Comparison of ENCODE assay signal across 12 cellular contexts in the genomic region with DNA sequence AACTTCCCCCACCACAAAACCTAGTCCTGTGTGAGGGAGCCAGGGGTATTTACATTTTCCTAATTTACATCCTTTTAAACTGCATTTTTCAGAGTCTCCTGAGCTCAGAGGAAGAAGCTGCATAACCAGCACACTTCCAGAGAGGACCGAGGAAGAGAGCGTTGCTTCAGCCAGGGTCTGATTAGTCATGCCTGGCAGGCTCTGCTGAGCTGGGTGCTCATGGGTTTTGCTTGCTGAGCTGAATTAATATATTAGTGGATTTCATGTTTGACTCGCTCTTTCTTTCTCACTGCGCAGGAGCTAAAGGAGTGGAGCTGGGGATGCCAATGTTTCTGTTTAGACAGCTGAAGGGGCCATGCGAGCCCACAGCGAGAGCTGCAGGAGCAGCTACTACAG.
DNase-seq lines count a peak whose midpoint lies in the region; ATAC-seq and TF ChIP-seq lines count a peak whose summit lies in the region.
"Had no signal": no experiment of that assay in that cellular context is flagged by ENCODE, and none has a peak within 500 bp of the region (broad histone marks: within the 10 kb centered on the region; RNA-seq: fewer than 3 reads in every experiment).

No MANE protein-coding gene starts in this region.

- H2BK5ac ChIP-seq in mesendoderm (ENCODE audit: low read length), result no peak overlapping the region

- no peak overlapping the region for H4K8ac ChIP-seq in mesendoderm (ENCODE audit: low read depth, low read length)

- H3K9me3 ChIP-seq in left ventricle myocardium inferior (replicated peaks), result no peaks in the 10 kb centered on the region

- H3K9ac ChIP-seq in mesendoderm (ENCODE audit: low read length), result no peak overlapping the region
- H3K9ac ChIP-seq: parathyroid adenoma had no signal

- H3K27ac ChIP-seq in left ventricle myocardium inferior (replicated peaks) (no peak overlapping the region), dorsolateral prefrontal cortex (peak overlapping the region in 44 of 59 donors; percentile 0 to 76 (median 52)), mesendoderm (ENCODE audit: low read depth, low read length) (no peak overlapping the region)
- H3K27ac ChIP-seq: parathyroid adenoma had no signal

- intact Hi-C loops in Right ventricle myocardium inferior (cut with DNase I), result no loop called here
- intact Hi-C loops in left ventricle myocardium inferior (cut with micrococcal nuclease), result no loop called here
- intact Hi-C loops in dorsolateral prefrontal cortex (cut with DNase I), result no loop called here

- no peak for DNase-seq in Right ventricle myocardium inferior (ENCODE audit: missing footprints)
- DNase-seq in left ventricle myocardium inferior, result no peak
- DNase-seq in dorsolateral prefrontal cortex, result peak in 4 of 10 donors; percentile 44 to 73 (median 60)
- DNase-seq in mesendoderm, result peak; percentile 65
- DNase-seq in stimulated activated CD4-positive, alpha-beta T cell treated with anti-CD3 and anti-CD28 coated beads, Interleukin-15, amount 100 ng/mL, for 24 hours, result no peak
- DNase-seq in LoVo (ENCODE audit: low spot score), result no peak
- DNase-seq in Kasumi-1 (lab: John Stamatoyannopoulos, UW), result no peak
- DNase-seq: activated CD4-positive, alpha-beta T cell treated with anti-CD3 and anti-CD28 coated beads for 36 hours; RPMI8226; stimulated activated CD8-positive, alpha-beta memory T cell treated with anti-CD3 and anti-CD28 coated beads, Interleukin-4, amount 100 ng/mL, for 48 hours had no signal

- H3K4me3 ChIP-seq in left ventricle myocardium inferior, result no peak overlapping the region
- peak overlapping the region in 30 of 59 donors; percentile 5 to 51 (median 28) for H3K4me3 ChIP-seq in dorsolateral prefrontal cortex
- H3K4me3 ChIP-seq in mesendoderm (ENCODE audit: low read length), result no peak overlapping the region

- H3K36me3 ChIP-seq in left ventricle myocardium inferior (no peaks in the 10 kb centered on the region), mesendoderm (ENCODE audit: control insufficient read depth, insufficient read depth, low read length) (no peaks in the 10 kb centered on the region)

- peak; percentile 37 for ATAC-seq in Right ventricle myocardium inferior
- ATAC-seq in HG02678 (IDR thresholded peaks at IDR 0.05; ENCODE audit: unreplicated experiment), result no peak
- ATAC-seq: activated CD4-positive, alpha-beta T cell treated with anti-CD3 and anti-CD28 coated beads for 36 hours had no signal

- H3K4me1 ChIP-seq in left ventricle myocardium inferior, result peaks cover 17% of the 10 kb centered on the region
- H3K4me1 ChIP-seq in mesendoderm (ENCODE audit: control insufficient read depth, low read depth, low read length), result peaks cover 2% of the 10 kb centered on the region
- H3K4me1 ChIP-seq: parathyroid adenoma had no signal

- H3K23ac ChIP-seq in mesendoderm (ENCODE audit: low read length), result no peak overlapping the region

- TF ChIP-seq CTCF in left ventricle myocardium inferior (IDR thresholded peaks at IDR 0.05; ENCODE audit: borderline replicate concordance) (no peak), dorsolateral prefrontal cortex (IDR thresholded peaks at IDR 0.05 in 54 of 56, conservative IDR thresholded peaks at IDR 0.05 in 2 of 56; ENCODE audit: low read depth in 1 of 56, partially characterized antibody in 56 of 56) (no peak)

- no peak overlapping the region for H3K4ac ChIP-seq in mesendoderm (ENCODE audit: low read depth, low read length)

- H3K79me1 ChIP-seq in mesendoderm (ENCODE audit: low read length), result no peaks in the 10 kb centered on the region

- WGBS in mesendoderm (ENCODE audit: extremely low coverage, insufficient coverage, low lambda C conversion rate), result no CpG with 5 or more reads among the region's 6 CpGs

- no peaks in the 10 kb centered on the region for H3K79me2 ChIP-seq in mesendoderm (ENCODE audit: control insufficient read depth, insufficient read depth, low read length)
- H3K79me2 ChIP-seq: parathyroid adenoma had no signal

- no peak overlapping the region for H2BK120ac ChIP-seq in mesendoderm (ENCODE audit: low read depth, low read length)

- H3K27me3 ChIP-seq in left ventricle myocardium inferior (ENCODE audit: low read depth) (peaks cover 44% of the 10 kb centered on the region), dorsolateral prefrontal cortex (no peaks in the 10 kb centered on the region), mesendoderm (ENCODE audit: insufficient read depth, low read length, poor library complexity) (no peaks in the 10 kb centered on the region)

- no peak overlapping the region for H4K5ac ChIP-seq in mesendoderm (ENCODE audit: low read length)

- H2AK5ac ChIP-seq in mesendoderm (ENCODE audit: low read length), result no peak overlapping the region

- no peak overlapping the region for H2BK15ac ChIP-seq in mesendoderm (replicated peaks; ENCODE audit: low read depth)

- peak overlapping the region; percentile 67 for H3K56ac ChIP-seq in mesendoderm (ENCODE audit: low read length)

- no peak overlapping the region for H3K18ac ChIP-seq in mesendoderm (ENCODE audit: low read length)

- H3K4me2 ChIP-seq in mesendoderm (ENCODE audit: low read length), result no peak overlapping the region

Comparison
In these comparisons a context has a peak if more than half of its experiments do, and no peak if none do; other contexts are left out.
1. H3K27ac ChIP-seq: peak in dorsolateral prefrontal cortex (44 of 59); none in left ventricle myocardium inferior (single experiment) and mesendoderm (single experiment).
2. H3K4me3 ChIP-seq: peak in dorsolateral prefrontal cortex (30 of 59); none in left ventricle myocardium inferior (single experiment) and mesendoderm (single experiment).